Comparison of ENCODE assay signal across 11 cellular contexts in genomic region chr11:134332782-134333181, GRCh38. TPM values are rescaled to one million over a fixed set of nuclear protein-coding genes. Genes with fewer than 3 reads are reported as not detected.
DNase-seq lines count a peak whose midpoint lies in the region; ATAC-seq, FAIRE-seq and TF ChIP-seq lines count a peak whose summit lies in the region.
"Had no signal": no experiment of that assay in that cellular context is flagged by ENCODE, and none has a peak within 500 bp of the region (broad histone marks: within the 10 kb centered on the region; RNA-seq: fewer than 3 reads in every experiment).

No MANE protein-coding gene starts in this region.

- no peak overlapping the region for H3K27ac ChIP-seq in BLaER1
- H3K27ac ChIP-seq in pancreas: no peak overlapping the region
- H3K27ac ChIP-seq: gastrocnemius medialis had no signal

- H3K27me3 ChIP-seq in BLaER1: peaks cover 35% of the 10 kb centered on the region
- H3K27me3 ChIP-seq in pancreas: no peaks in the 10 kb centered on the region

- TF ChIP-seq CTCF in HFF-Myc (IDR thresholded peaks at IDR 0.05; ENCODE audit: low read depth, low read length, missing control alignments) (no peak), chondrocyte (IDR thresholded peaks at IDR 0.05) (no peak), natural killer cell (IDR thresholded peaks at IDR 0.05) (no peak), pancreas (IDR thresholded peaks at IDR 0.05) (no peak)

- H3K4me1 ChIP-seq in BLaER1 (peaks cover 19% of the 10 kb centered on the region), pancreas (no peaks in the 10 kb centered on the region)

- ATAC-seq in natural killer cell (no peak), GM18502 (IDR thresholded peaks at IDR 0.05; ENCODE audit: poor library complexity, unreplicated experiment) (no peak), pancreas (no peak)

- H3K9me3 Mint-ChIP-seq in chondrocyte (ENCODE audit: low read depth): no peaks in the 10 kb centered on the region
- H3K9me3 Mint-ChIP-seq in natural killer cell: no peaks in the 10 kb centered on the region

- peak overlapping the region; percentile 100 for H3K4me2 ChIP-seq in BLaER1

- intact Hi-C loops in natural killer cell (cut with micrococcal nuclease) (no loop called here), pancreas (cut with DNase I) (no loop called here)

- H4K20me1 ChIP-seq in BLaER1: peaks cover 11% of the 10 kb centered on the region; the same call in 1 of the 2 replicates

- H3K9ac ChIP-seq in BLaER1: no peak overlapping the region

- 87 to 94% methylated on average over 7 of the region's 7 CpGs for WGBS in pancreas, 2 donors

- peak overlapping the region; percentile 23 for H3K4me3 Mint-ChIP-seq in chondrocyte (ENCODE audit: unreplicated experiment)
- H3K4me3 Mint-ChIP-seq in natural killer cell: peak overlapping the region; percentile 80

- H3K9me3 ChIP-seq in BLaER1 (no peaks in the 10 kb centered on the region), pancreas (no peaks in the 10 kb centered on the region)
- H3K9me3 ChIP-seq: gastrocnemius medialis had no signal

- no peaks in the 10 kb centered on the region for H3K36me3 ChIP-seq in BLaER1
- no peaks in the 10 kb centered on the region for H3K36me3 ChIP-seq in pancreas
- H3K36me3 ChIP-seq: gastrocnemius medialis had no signal

- H3K27me3 Mint-ChIP-seq in chondrocyte (ENCODE audit: low read depth): peaks cover 49% of the 10 kb centered on the region
- peaks cover 21 to 34% of the 10 kb centered on the region in 2 donors for H3K27me3 Mint-ChIP-seq in natural killer cell (ENCODE audit: low read depth in 2 of 2)

- no peak for FAIRE-seq in pancreas (lab: Jason Lieb, UNC)

- H3K4me1 Mint-ChIP-seq in chondrocyte (ENCODE audit: low read depth): peaks cover 12% of the 10 kb centered on the region
- peaks cover 7 to 23% of the 10 kb centered on the region in 2 donors for H3K4me1 Mint-ChIP-seq in natural killer cell

- no peak overlapping the region for H3K27ac Mint-ChIP-seq in chondrocyte (ENCODE audit: unreplicated experiment)
- peak overlapping the region in 1 of 2 donors; percentile 40 for H3K27ac Mint-ChIP-seq in natural killer cell

- H3K4me3 ChIP-seq in BLaER1: no peak overlapping the region; the same call in 1 of the 2 replicates
- peak overlapping the region; percentile 43 for H3K4me3 ChIP-seq in HFF-Myc (replicated peaks; ENCODE audit: low read depth, low read length)
- peak overlapping the region in 2 of 4 donors; percentile 56 to 69 for H3K4me3 ChIP-seq in pancreas

- H3K36me3 Mint-ChIP-seq in chondrocyte (ENCODE audit: low read depth) (peaks cover 1% of the 10 kb centered on the region), natural killer cell (no peaks in the 10 kb centered on the region)

- DNase-seq in HFF-Myc (ENCODE audit: extremely low read depth, low read depth) (no peak), chondrocyte (ENCODE audit: low spot score) (no peak), natural killer cell (no peak), activated gamma-delta T cell (lab: John Stamatoyannopoulos, UW) (no peak), DMS79 treated with DMSO at 0.1 percent for 48 hours (lab: John Stamatoyannopoulos, UW) (no peak), pancreas (no peak)
- DNase-seq: gastrocnemius medialis, SIG-M5 had no signal

RNA-seq across cellular contexts. Expression of gene GLB1L2, which starts 1.0 kb away (rescaled TPM):
- total RNA-seq in chondrocyte: 0.34 to 0.74 TPM (median 0.35 TPM) in 3 replicates
- total RNA-seq in natural killer cell: 1 to 10 TPM in 1 of 3 donors, under 1 TPM in 2; 0.57 to 3.3 (median 0.61) TPM
- 1 to 10 TPM; 4.2 to 8.5 (median 6.4) TPM for total RNA-seq in pancreas
- 10 to 100 TPM in 1 of 2 donors, 1 to 10 TPM in 1; 6.9 to 10.1 TPM for polyA plus RNA-seq in pancreas

RNA-seq across cellular contexts. Expression of gene GLB1L3, which starts 56.6 kb away (rescaled TPM):
- total RNA-seq in chondrocyte (not detected in 3 replicates), natural killer cell (under 1 TPM in 1 of 3 donors, not detected in 2; 0.38 TPM), pancreas (under 1 TPM in 2 of 6 donors, not detected in 4; 0.12 to 0.13 TPM)
- polyA plus RNA-seq in pancreas: under 1 TPM; 0.15 to 0.38 TPM
- total RNA-seq: gastrocnemius medialis, mucosa of gallbladder had no signal
